ENCODE assay signal across 25 cellular contexts in the genomic region with DNA sequence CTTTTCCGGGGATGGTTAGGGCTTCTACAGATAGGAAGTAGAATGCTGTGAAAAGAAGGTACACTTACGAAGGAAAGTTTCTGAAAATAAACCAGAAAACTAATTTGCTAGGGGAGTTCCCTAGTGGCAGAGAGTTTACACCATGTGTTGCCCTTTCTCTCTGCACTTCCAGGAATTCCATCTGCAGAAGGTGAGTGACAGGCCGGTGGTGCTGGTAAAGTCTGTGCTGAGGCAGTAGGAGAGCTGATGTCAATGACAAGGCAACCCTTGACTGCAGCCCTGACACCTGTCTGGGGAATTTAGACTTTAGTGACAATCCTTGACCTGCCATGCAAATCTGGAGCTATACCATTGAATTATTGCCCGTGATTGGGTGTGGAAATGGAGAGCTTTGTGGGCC.
"Had no signal": no experiment of that assay in that cellular context is flagged by ENCODE, and none has a peak within 500 bp of the region (broad histone marks: within the 10 kb centered on the region; RNA-seq: fewer than 3 reads in every experiment).

No MANE protein-coding gene starts in this region.

- H3K4me3 ChIP-seq: left ventricle myocardium inferior, lung, pancreas, prostate gland, sigmoid colon, spleen, tibial nerve, upper lobe of left lung, vagina had no signal

- H3K4me1 ChIP-seq: left ventricle myocardium inferior, pancreas, prostate gland, sigmoid colon, spleen, tibial nerve, upper lobe of left lung, vagina had no signal

- H3K27ac Mint-ChIP-seq: mesothelial cell of epicardium; naive B cell; natural killer cell; nephron progenitor cell; stimulated activated effector memory CD8-positive, alpha-beta T cell treated with anti-CD3 and anti-CD28 coated beads, Interleukin-12 subunit alpha, Interleukin-12 subunit beta, amount 100 ng/mL, for 72 hours; stimulated activated naive CD8-positive, alpha-beta T cell treated with anti-CD3 and anti-CD28 coated beads, Interleukin-15, amount 100 ng/mL, for 72 hours had no signal

- H3K4me1 Mint-ChIP-seq: mesothelial cell of epicardium; naive B cell; natural killer cell; nephron progenitor cell; stimulated activated effector memory CD8-positive, alpha-beta T cell treated with anti-CD3 and anti-CD28 coated beads, Interleukin-12 subunit alpha, Interleukin-12 subunit beta, amount 100 ng/mL, for 72 hours; stimulated activated naive CD8-positive, alpha-beta T cell treated with anti-CD3 and anti-CD28 coated beads, Interleukin-15, amount 100 ng/mL, for 72 hours had no signal

- DNase-seq: islet precursor cell; left ventricle myocardium inferior; mesendoderm; naive B cell; natural killer cell; nephron progenitor cell; nucleus accumbens; pancreas; posterior cingulate gyrus; retina; right cardiac atrium; sigmoid colon; small intestine; spleen; stimulated activated CD4-positive, alpha-beta T cell treated with anti-CD3 and anti-CD28 coated beads, Interleukin-4, amount 100 ng/mL, for 24 hours; stimulated activated naive CD4-positive, alpha-beta T cell; stimulated activated naive CD8-positive, alpha-beta T cell treated with anti-CD3 and anti-CD28 coated beads, Interleukin-15, amount 100 ng/mL, for 72 hours; substantia nigra; upper lobe of left lung had no signal

- H3K27ac ChIP-seq: left ventricle myocardium inferior, pancreas, prostate gland, sigmoid colon, spleen, tibial nerve, upper lobe of left lung, vagina had no signal

- H3K27me3 Mint-ChIP-seq: stimulated activated naive CD8-positive, alpha-beta T cell treated with anti-CD3 and anti-CD28 coated beads, Interleukin-15, amount 100 ng/mL, for 72 hours had no signal

- H3K36me3 Mint-ChIP-seq: mesothelial cell of epicardium; naive B cell; natural killer cell; stimulated activated effector memory CD8-positive, alpha-beta T cell treated with anti-CD3 and anti-CD28 coated beads, Interleukin-12 subunit alpha, Interleukin-12 subunit beta, amount 100 ng/mL, for 72 hours had no signal

- H3K36me3 ChIP-seq: left ventricle myocardium inferior, pancreas, prostate gland, sigmoid colon, spleen, tibial nerve, upper lobe of left lung, vagina had no signal

- H3K27me3 ChIP-seq: pancreas, sigmoid colon, spleen, tibial nerve, upper lobe of left lung, vagina had no signal

- H3K4me3 Mint-ChIP-seq: mesothelial cell of epicardium; naive B cell; natural killer cell; nephron progenitor cell; stimulated activated effector memory CD8-positive, alpha-beta T cell treated with anti-CD3 and anti-CD28 coated beads, Interleukin-12 subunit alpha, Interleukin-12 subunit beta, amount 100 ng/mL, for 72 hours; stimulated activated naive CD8-positive, alpha-beta T cell treated with anti-CD3 and anti-CD28 coated beads, Interleukin-15, amount 100 ng/mL, for 72 hours had no signal

- H3K9me3 Mint-ChIP-seq: mesothelial cell of epicardium, nephron progenitor cell had no signal

- H3K9me3 ChIP-seq: left ventricle myocardium inferior, pancreas, prostate gland, sigmoid colon, spleen, tibial nerve, upper lobe of left lung, vagina had no signal

- ATAC-seq: natural killer cell; pancreas; right cardiac atrium; stimulated activated effector memory CD8-positive, alpha-beta T cell treated with anti-CD3 and anti-CD28 coated beads, Interleukin-12 subunit alpha, Interleukin-12 subunit beta, amount 100 ng/mL, for 72 hours; stimulated activated naive CD8-positive, alpha-beta T cell treated with anti-CD3 and anti-CD28 coated beads, Interleukin-15, amount 100 ng/mL, for 72 hours had no signal
